In genomic region chr1:30776097-30777059, GRCh38 we compare ENCODE assay signal across 1 cellular context.
TF ChIP-seq lines count a peak whose summit lies in the region.

No MANE protein-coding gene starts in this region.

TF ChIP-seq in K562, 482 proteins besides CTCF, POLR2A, EP300 and RAD21 (continues in another document):
- TF ChIP-seq FOS (IDR thresholded peaks at IDR 0.05; ENCODE audit: extremely low read depth, insufficient read length) = no peak
- no peak for TF ChIP-seq ZSCAN29 (IDR thresholded peaks at IDR 0.05)
- TF ChIP-seq MTA2 (IDR thresholded peaks at IDR 0.05; ENCODE audit: low read depth) = 0 out of 2 replicates have a peak, but pooled peaks have one; percentile 13
- peak; percentile 20 for TF ChIP-seq ZNF592 (IDR thresholded peaks at IDR 0.05)
- no peak for TF ChIP-seq BACH1 (tag; IDR thresholded peaks at IDR 0.05)
- no peak for TF ChIP-seq BCOR (IDR thresholded peaks at IDR 0.05)
- TF ChIP-seq, protein P1, sequence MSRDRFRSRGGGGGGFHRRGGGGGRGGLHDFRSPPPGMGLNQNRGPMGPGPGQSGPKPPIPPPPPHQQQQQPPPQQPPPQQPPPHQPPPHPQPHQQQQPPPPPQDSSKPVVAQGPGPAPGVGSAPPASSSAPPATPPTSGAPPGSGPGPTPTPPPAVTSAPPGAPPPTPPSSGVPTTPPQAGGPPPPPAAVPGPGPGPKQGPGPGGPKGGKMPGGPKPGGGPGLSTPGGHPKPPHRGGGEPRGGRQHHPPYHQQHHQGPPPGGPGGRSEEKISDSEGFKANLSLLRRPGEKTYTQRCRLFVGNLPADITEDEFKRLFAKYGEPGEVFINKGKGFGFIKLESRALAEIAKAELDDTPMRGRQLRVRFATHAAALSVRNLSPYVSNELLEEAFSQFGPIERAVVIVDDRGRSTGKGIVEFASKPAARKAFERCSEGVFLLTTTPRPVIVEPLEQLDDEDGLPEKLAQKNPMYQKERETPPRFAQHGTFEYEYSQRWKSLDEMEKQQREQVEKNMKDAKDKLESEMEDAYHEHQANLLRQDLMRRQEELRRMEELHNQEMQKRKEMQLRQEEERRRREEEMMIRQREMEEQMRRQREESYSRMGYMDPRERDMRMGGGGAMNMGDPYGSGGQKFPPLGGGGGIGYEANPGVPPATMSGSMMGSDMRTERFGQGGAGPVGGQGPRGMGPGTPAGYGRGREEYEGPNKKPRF (IDR thresholded peaks at IDR 0.05; ENCODE audit: low read depth, low read length) = no peak
- TF ChIP-seq NFE2L1 (tag; IDR thresholded peaks at IDR 0.05; ENCODE audit: borderline replicate concordance, low read depth) = no peak
- no peak for TF ChIP-seq ZEB2 (IDR thresholded peaks at IDR 0.05)
- TF ChIP-seq STAT6 (CRISPR knock-in tag; IDR thresholded peaks at IDR 0.05) = no peak
- TF ChIP-seq SP2 (IDR thresholded peaks at IDR 0.05; ENCODE audit: extremely low read depth, low read depth, low read length, poor library complexity, severe bottlenecking) = no peak
- no peak for TF ChIP-seq GTF2E2 (tag; IDR thresholded peaks at IDR 0.05)
- peak; percentile 46; the same call in 1 of the 2 replicates for TF ChIP-seq VEZF1 (CRISPR knock-in tag; IDR thresholded peaks at IDR 0.05)
- TF ChIP-seq, protein P2, sequence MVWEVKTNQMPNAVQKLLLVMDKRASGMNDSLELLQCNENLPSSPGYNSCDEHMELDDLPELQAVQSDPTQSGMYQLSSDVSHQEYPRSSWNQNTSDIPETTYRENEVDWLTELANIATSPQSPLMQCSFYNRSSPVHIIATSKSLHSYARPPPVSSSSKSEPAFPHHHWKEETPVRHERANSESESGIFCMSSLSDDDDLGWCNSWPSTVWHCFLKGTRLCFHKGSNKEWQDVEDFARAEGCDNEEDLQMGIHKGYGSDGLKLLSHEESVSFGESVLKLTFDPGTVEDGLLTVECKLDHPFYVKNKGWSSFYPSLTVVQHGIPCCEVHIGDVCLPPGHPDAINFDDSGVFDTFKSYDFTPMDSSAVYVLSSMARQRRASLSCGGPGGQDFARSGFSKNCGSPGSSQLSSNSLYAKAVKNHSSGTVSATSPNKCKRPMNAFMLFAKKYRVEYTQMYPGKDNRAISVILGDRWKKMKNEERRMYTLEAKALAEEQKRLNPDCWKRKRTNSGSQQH (CRISPR knock-in tag; IDR thresholded peaks at IDR 0.05) = peak; percentile 53; the same call in 1 of the 2 replicates
- TF ChIP-seq SAFB (IDR thresholded peaks at IDR 0.05; ENCODE audit: borderline replicate concordance, low read depth, low read length) = no peak
- no peak; the same call in 1 of the 2 replicates for TF ChIP-seq ZNF311 (CRISPR knock-in tag; IDR thresholded peaks at IDR 0.05)
- TF ChIP-seq, protein P3, sequence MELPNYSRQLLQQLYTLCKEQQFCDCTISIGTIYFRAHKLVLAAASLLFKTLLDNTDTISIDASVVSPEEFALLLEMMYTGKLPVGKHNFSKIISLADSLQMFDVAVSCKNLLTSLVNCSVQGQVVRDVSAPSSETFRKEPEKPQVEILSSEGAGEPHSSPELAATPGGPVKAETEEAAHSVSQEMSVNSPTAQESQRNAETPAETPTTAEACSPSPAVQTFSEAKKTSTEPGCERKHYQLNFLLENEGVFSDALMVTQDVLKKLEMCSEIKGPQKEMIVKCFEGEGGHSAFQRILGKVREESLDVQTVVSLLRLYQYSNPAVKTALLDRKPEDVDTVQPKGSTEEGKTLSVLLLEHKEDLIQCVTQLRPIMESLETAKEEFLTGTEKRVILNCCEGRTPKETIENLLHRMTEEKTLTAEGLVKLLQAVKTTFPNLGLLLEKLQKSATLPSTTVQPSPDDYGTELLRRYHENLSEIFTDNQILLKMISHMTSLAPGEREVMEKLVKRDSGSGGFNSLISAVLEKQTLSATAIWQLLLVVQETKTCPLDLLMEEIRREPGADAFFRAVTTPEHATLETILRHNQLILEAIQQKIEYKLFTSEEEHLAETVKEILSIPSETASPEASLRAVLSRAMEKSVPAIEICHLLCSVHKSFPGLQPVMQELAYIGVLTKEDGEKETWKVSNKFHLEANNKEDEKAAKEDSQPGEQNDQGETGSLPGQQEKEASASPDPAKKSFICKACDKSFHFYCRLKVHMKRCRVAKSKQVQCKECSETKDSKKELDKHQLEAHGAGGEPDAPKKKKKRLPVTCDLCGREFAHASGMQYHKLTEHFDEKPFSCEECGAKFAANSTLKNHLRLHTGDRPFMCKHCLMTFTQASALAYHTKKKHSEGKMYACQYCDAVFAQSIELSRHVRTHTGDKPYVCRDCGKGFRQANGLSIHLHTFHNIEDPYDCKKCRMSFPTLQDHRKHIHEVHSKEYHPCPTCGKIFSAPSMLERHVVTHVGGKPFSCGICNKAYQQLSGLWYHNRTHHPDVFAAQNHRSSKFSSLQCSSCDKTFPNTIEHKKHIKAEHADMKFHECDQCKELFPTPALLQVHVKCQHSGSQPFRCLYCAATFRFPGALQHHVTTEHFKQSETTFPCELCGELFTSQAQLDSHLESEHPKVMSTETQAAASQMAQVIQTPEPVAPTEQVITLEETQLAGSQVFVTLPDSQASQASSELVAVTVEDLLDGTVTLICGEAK (IDR thresholded peaks at IDR 0.05) = no peak
- TF ChIP-seq, protein P3 (CRISPR knock-in tag; IDR thresholded peaks at IDR 0.05) = no peak
- no peak for TF ChIP-seq MAZ (CRISPR knock-in tag; conservative IDR thresholded peaks at IDR 0.05 in 1 of 2, IDR thresholded peaks at IDR 0.05 in 1 of 2)
- no peak for TF ChIP-seq FOXA3 (CRISPR knock-in tag; conservative IDR thresholded peaks at IDR 0.05 in 1 of 2, IDR thresholded peaks at IDR 0.05 in 1 of 2)
- TF ChIP-seq KDM5B (IDR thresholded peaks at IDR 0.05; ENCODE audit: insufficient replicate concordance, low read depth, low read length) = no peak
- TF ChIP-seq ZKSCAN8 (CRISPR knock-in tag; IDR thresholded peaks at IDR 0.05) = peak; percentile 72; the same call in 1 of the 2 replicates
- 0 out of 2 replicates have a peak, but pooled peaks have one; percentile 14 for TF ChIP-seq ZNF263 (CRISPR knock-in tag; IDR thresholded peaks at IDR 0.05; ENCODE audit: borderline replicate concordance)
- TF ChIP-seq E2F6 (IDR thresholded peaks at IDR 0.05; ENCODE audit: borderline replicate concordance in 1 of 2, extremely low read depth in 1 of 2, insufficient read depth in 1 of 2, insufficient read length in 1 of 2, low read depth in 1 of 2, low read length in 1 of 2, poor library complexity in 1 of 2, severe bottlenecking in 1 of 2) = peak; percentile 27 to 32
- TF ChIP-seq TFE3 (CRISPR knock-in tag; IDR thresholded peaks at IDR 0.05) = no peak
- TF ChIP-seq MCM5 (IDR thresholded peaks at IDR 0.05; ENCODE audit: low read depth) = no peak
- no peak for TF ChIP-seq ZNF133 (CRISPR knock-in tag; IDR thresholded peaks at IDR 0.05)
- no peak for TF ChIP-seq SLC30A9 (CRISPR knock-in tag; IDR thresholded peaks at IDR 0.05)
- TF ChIP-seq JUNB (CRISPR knock-in tag; conservative IDR thresholded peaks at IDR 0.05) = no peak
- 0 out of 2 replicates have a peak, but pooled peaks have one; percentile 2 for TF ChIP-seq JUND (IDR thresholded peaks at IDR 0.05; ENCODE audit: borderline replicate concordance, low read depth, low read length)
- no peak for TF ChIP-seq JUND (tag; IDR thresholded peaks at IDR 0.05; ENCODE audit: borderline replicate concordance, low read depth, low read length)
- TF ChIP-seq TCF15 (CRISPR knock-in tag; IDR thresholded peaks at IDR 0.05) = no peak
